In genomic region chr1:33841516-33841915, GRCh38 we compare ENCODE assay signal across 13 cellular contexts. TPM values are rescaled to one million over a fixed set of nuclear protein-coding genes. Genes with fewer than 3 reads are reported as not detected.
DNase-seq lines count a peak whose midpoint lies in the region; ATAC-seq and TF ChIP-seq lines count a peak whose summit lies in the region.
"Had no signal": no experiment of that assay in that cellular context is flagged by ENCODE, and none has a peak within 500 bp of the region (broad histone marks: within the 10 kb centered on the region; RNA-seq: fewer than 3 reads in every experiment).

No MANE protein-coding gene starts in this region.

- no peak overlapping the region for H3K27ac ChIP-seq in lower lobe of right lung
- H3K27ac ChIP-seq in CD4-positive, alpha-beta memory T cell (ENCODE audit: low read depth, low read length), result no peak overlapping the region
- H3K27ac ChIP-seq: BLaER1 had no signal

- intact Hi-C loops in lower lobe of right lung (cut with DNase I), result no loop called here
- intact Hi-C loops in CD4-positive, alpha-beta memory T cell (cut with micrococcal nuclease), result no loop called here

- peaks cover 0 to 6% of the 10 kb centered on the region in 2 donors for H3K27me3 Mint-ChIP-seq in CD4-positive, alpha-beta memory T cell

- H3K27me3 ChIP-seq in adipocyte (replicated peaks; ENCODE audit: control insufficient read depth, insufficient read depth, low read length) (no peaks in the 10 kb centered on the region), lower lobe of right lung (ENCODE audit: low read depth) (no peaks in the 10 kb centered on the region)
- no peaks in the 10 kb centered on the region for H3K27me3 ChIP-seq in CD4-positive, alpha-beta memory T cell (ENCODE audit: insufficient read depth, low read length)
- H3K27me3 ChIP-seq: BLaER1 had no signal

- H3K27ac Mint-ChIP-seq in CD4-positive, alpha-beta memory T cell, result no peak overlapping the region
- H3K27ac Mint-ChIP-seq: H9 had no signal

- CTCF ChIA-PET in CD4-positive, alpha-beta memory T cell (lab: Charles Lee; ENCODE audit: partially characterized antibody), result no interaction called here

- no peaks in the 10 kb centered on the region for H3K36me3 ChIP-seq in adipocyte (ENCODE audit: control insufficient read depth, insufficient read depth, low read length, severe bottlenecking)
- no peaks in the 10 kb centered on the region for H3K36me3 ChIP-seq in lower lobe of right lung
- no peaks in the 10 kb centered on the region for H3K36me3 ChIP-seq in CD4-positive, alpha-beta memory T cell (ENCODE audit: insufficient read depth, low read length)
- H3K36me3 ChIP-seq: BLaER1 had no signal

- H3K4me1 Mint-ChIP-seq in CD4-positive, alpha-beta memory T cell, result no peaks in the 10 kb centered on the region
- H3K4me1 Mint-ChIP-seq: H9 had no signal

- H3K36me3 Mint-ChIP-seq in CD4-positive, alpha-beta memory T cell, result no peaks in the 10 kb centered on the region

- H3K9me3 ChIP-seq in adipocyte (ENCODE audit: control insufficient read depth, low read length), result no peaks in the 10 kb centered on the region
- no peaks in the 10 kb centered on the region for H3K9me3 ChIP-seq in lower lobe of right lung
- no peaks in the 10 kb centered on the region for H3K9me3 ChIP-seq in CD4-positive, alpha-beta memory T cell (ENCODE audit: control insufficient read depth in 1 of 2, low read length in 2 of 2)
- H3K9me3 ChIP-seq: BLaER1 had no signal

- H3K4me3 Mint-ChIP-seq in CD4-positive, alpha-beta memory T cell, result no peak overlapping the region
- H3K4me3 Mint-ChIP-seq: H9 had no signal

- peak; percentile 18 for DNase-seq in AG20443 (ENCODE audit: low spot score)
- DNase-seq in adipocyte (ENCODE audit: low read depth), result peak; percentile 29
- DNase-seq in lower lobe of right lung, result no peak
- no peak for DNase-seq in T1000 (lab: John Stamatoyannopoulos, UW)
- DNase-seq in CD4-positive, alpha-beta memory T cell, result no peak
- DNase-seq: AML-193, GOT3, H9 had no signal

- TF ChIP-seq CTCF in lower lobe of right lung (IDR thresholded peaks at IDR 0.05), result no peak

- no peak overlapping the region for H3K9ac ChIP-seq in adipocyte (ENCODE audit: low read length)
- H3K9ac ChIP-seq: BLaER1 had no signal

- POLR2A ChIA-PET in CD4-positive, alpha-beta memory T cell (lab: Charles Lee; ENCODE audit: partially characterized antibody), result no interaction called here

- ATAC-seq in lower lobe of right lung (peak; percentile 82 to 90), HG03571 (IDR thresholded peaks at IDR 0.05; ENCODE audit: unreplicated experiment) (no peak), HG03342 (IDR thresholded peaks at IDR 0.05; ENCODE audit: unreplicated experiment) (no peak)
- ATAC-seq: HepG2 had no signal

- H3K4me3 ChIP-seq in adipocyte (ENCODE audit: low read length) (no peak overlapping the region), lower lobe of right lung (no peak overlapping the region)
- no peak overlapping the region for H3K4me3 ChIP-seq in CD4-positive, alpha-beta memory T cell (ENCODE audit: low read length in 2 of 2)
- H3K4me3 ChIP-seq: BLaER1 had no signal

- peaks cover 0 to 7% (median under 1%) of the 10 kb centered on the region in 8 donors for H3K9me3 Mint-ChIP-seq in CD4-positive, alpha-beta memory T cell

- H3K4me1 ChIP-seq in adipocyte (ENCODE audit: control insufficient read depth, insufficient read depth, low read length), result no peaks in the 10 kb centered on the region
- H3K4me1 ChIP-seq in lower lobe of right lung, result no peaks in the 10 kb centered on the region
- no peaks in the 10 kb centered on the region for H3K4me1 ChIP-seq in CD4-positive, alpha-beta memory T cell (ENCODE audit: insufficient read depth, low read length)
- H3K4me1 ChIP-seq: BLaER1 had no signal

RNA-seq across cellular contexts. Expression of gene HMGB4, which starts 22.4 kb away (rescaled TPM):
- total RNA-seq in lower lobe of right lung, result not detected
- not detected for total RNA-seq in CD4-positive, alpha-beta memory T cell
- not detected for polyA plus RNA-seq in CD4-positive, alpha-beta memory T cell
- total RNA-seq: Daoy, H9, HepG2 had no signal
- polyA plus RNA-seq: HepG2 had no signal

Comparison
In these comparisons a context has a peak if more than half of its experiments do, and no peak if none do; other contexts are left out.
1. DNase-seq: peak in AG20443 (single experiment) and adipocyte (single experiment); none in lower lobe of right lung (single experiment), T1000 (single experiment) and CD4-positive, alpha-beta memory T cell (0 of 5).
2. ATAC-seq: peak in lower lobe of right lung (2 of 2); none in HG03571 (single experiment) and HG03342 (single experiment).